ENCODE assay signal across 28 cellular contexts in the genomic region with DNA sequence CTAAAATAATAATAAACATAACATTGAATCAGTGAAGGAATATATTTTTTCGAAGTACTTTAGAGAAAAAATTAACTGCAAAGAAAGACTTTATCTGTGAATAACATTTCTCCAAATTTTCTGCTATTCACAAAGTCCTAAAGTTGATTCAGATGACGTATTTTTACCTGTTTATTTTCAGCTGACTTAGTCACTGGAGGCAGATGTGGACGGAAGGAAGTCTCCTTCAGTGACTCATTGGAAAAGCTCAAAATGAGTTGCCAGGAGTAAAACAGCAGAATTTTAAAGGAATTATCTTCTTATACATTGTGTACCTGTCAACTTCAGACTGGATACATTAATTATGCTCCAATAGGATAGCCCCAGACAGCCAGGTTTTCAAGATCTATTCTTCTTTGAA.
DNase-seq lines count a peak whose midpoint lies in the region; ATAC-seq and TF ChIP-seq lines count a peak whose summit lies in the region.
"Had no signal": no experiment of that assay in that cellular context is flagged by ENCODE, and none has a peak within 500 bp of the region (broad histone marks: within the 10 kb centered on the region; RNA-seq: fewer than 3 reads in every experiment).

No MANE protein-coding gene starts in this region.

- peaks cover under 1% of the 10 kb centered on the region for H3K36me3 ChIP-seq in OCI-LY3 (replicated peaks; ENCODE audit: low read depth, low read length)
- no peaks in the 10 kb centered on the region for H3K36me3 ChIP-seq in brain microvascular endothelial cell (replicated peaks)
- no peaks in the 10 kb centered on the region for H3K36me3 ChIP-seq in prostate gland
- H3K36me3 ChIP-seq: gastrocnemius medialis, left lung, MG63, neutrophil, vagina had no signal

- no peak for TF ChIP-seq POLR2A in prostate gland (IDR thresholded peaks at IDR 0.05)

- TF ChIP-seq CTCF in AG04450 (IDR thresholded peaks at IDR 0.05; ENCODE audit: low read depth, low read length) = no peak
- TF ChIP-seq CTCF in OCI-LY3 (IDR thresholded peaks at IDR 0.05; ENCODE audit: low read depth, low read length) = no peak
- TF ChIP-seq CTCF in brain microvascular endothelial cell (IDR thresholded peaks at IDR 0.05; ENCODE audit: low read depth, low read length, missing control alignments) = no peak
- no peak for TF ChIP-seq CTCF in prostate gland (IDR thresholded peaks at IDR 0.05)

- in situ Hi-C loops in brain microvascular endothelial cell (cut with HindIII; ENCODE audit: low pct_ligation_motif_present, low sequenced_read_pairs) = no loop called here

- ATAC-seq in HG03196 (IDR thresholded peaks at IDR 0.05; ENCODE audit: unreplicated experiment) = no peak
- ATAC-seq: body of pancreas, esophagus mucosa, gastrocnemius medialis, left lung had no signal

- H3K79me2 ChIP-seq in OCI-LY3 (ENCODE audit: low read length) = no peaks in the 10 kb centered on the region

- DNase-seq in AG04450 (ENCODE audit: low read depth, low spot score) (peak; percentile 34), brain microvascular endothelial cell (peak; percentile 20), glomerular visceral epithelial cell (ENCODE audit: extremely low spot score) (peak; percentile 16), retina (no peak), prostate gland (ENCODE audit: low spot score) (no peak), cardiac septum (ENCODE audit: low spot score) (no peak)
- DNase-seq: activated gamma-delta T cell; activated naive CD8-positive, alpha-beta T cell treated with anti-CD3 and anti-CD28 coated beads, Interleukin-2, amount 10 ng/mL, durations not matched to agents 7 days and 5 days; activated T-cell treated with anti-CD3 and anti-CD28 coated beads, Interleukin-2, amount 50 U/mL, for 24 hours; AML-193; body of pancreas; CD4-positive, alpha-beta memory T cell; effector memory CD4-positive, alpha-beta T cell; gastrocnemius medialis; HFFc6; hippocampal formation; MG63; NCI-H2081; NCI-H345; RPMI8226; stimulated activated CD4-positive, alpha-beta T cell treated with anti-CD3 and anti-CD28 coated beads, Interleukin-15, amount 100 ng/mL, for 24 hours; stimulated activated naive CD4-positive, alpha-beta T cell treated with Interleukin-2 at 50 U/mL for 16 hours had no signal

- no peak overlapping the region for H3K27ac ChIP-seq in AG04450 (ENCODE audit: low read depth, low read length)
- peak overlapping the region; percentile 30 for H3K27ac ChIP-seq in OCI-LY3 (ENCODE audit: low read length)
- no peak overlapping the region for H3K27ac ChIP-seq in brain microvascular endothelial cell
- H3K27ac ChIP-seq in prostate gland = no peak overlapping the region
- H3K27ac ChIP-seq: body of pancreas, gastrocnemius medialis, left lung, neutrophil, vagina had no signal

- intact Hi-C loops in prostate gland (cut with DNase I) = no loop called here
- intact Hi-C loops in cardiac septum (cut with DNase I) = no loop called here

- peaks cover 21% of the 10 kb centered on the region for H3K4me1 ChIP-seq in OCI-LY3 (ENCODE audit: low read length)
- H3K4me1 ChIP-seq in prostate gland (replicated peaks) = no peaks in the 10 kb centered on the region
- H3K4me1 ChIP-seq: gastrocnemius medialis, left lung, vagina had no signal

- no peaks in the 10 kb centered on the region for H3K9me3 ChIP-seq in AG04450 (ENCODE audit: control insufficient read depth, insufficient read depth, low read length)
- H3K9me3 ChIP-seq in OCI-LY3 (ENCODE audit: insufficient read depth, low read length) = peaks cover 4% of the 10 kb centered on the region; the same call in 1 of the 2 replicates
- H3K9me3 ChIP-seq in prostate gland = no peaks in the 10 kb centered on the region
- H3K9me3 ChIP-seq: body of pancreas, gastrocnemius medialis, neutrophil, vagina had no signal

- WGBS in prostate gland = 91% methylated on average over 3 of the region's 3 CpGs

- peak overlapping the region; percentile 9; the same call in 1 of the 2 replicates for H3K4me2 ChIP-seq in OCI-LY3 (ENCODE audit: low read length)

- no peaks in the 10 kb centered on the region for H3K27me3 ChIP-seq in AG04450 (ENCODE audit: control insufficient read depth, insufficient read depth, low read length)
- no peaks in the 10 kb centered on the region for H3K27me3 ChIP-seq in OCI-LY3 (ENCODE audit: low read depth, low read length)
- no peaks in the 10 kb centered on the region for H3K27me3 ChIP-seq in brain microvascular endothelial cell (replicated peaks)
- H3K27me3 ChIP-seq in prostate gland (replicated peaks; ENCODE audit: insufficient read depth) = no peaks in the 10 kb centered on the region
- H3K27me3 ChIP-seq: body of pancreas, gastrocnemius medialis, left lung, MG63, neutrophil, vagina had no signal

- no peak overlapping the region for H2AFZ ChIP-seq in OCI-LY3 (ENCODE audit: low read depth, low read length)

- POLR2A ChIA-PET in AG04450 (lab: Yijun Ruan, JAX) = no interaction called here

- CTCF ChIA-PET in AG04450 (lab: Charles Lee) = no interaction called here

- H3K4me3 ChIP-seq in AG04450 (ENCODE audit: low read depth, low read length) = no peak overlapping the region
- no peak overlapping the region for H3K4me3 ChIP-seq in OCI-LY3 (ENCODE audit: low read length)
- no peak overlapping the region for H3K4me3 ChIP-seq in brain microvascular endothelial cell (ENCODE audit: low read depth, low read length)
- no peak overlapping the region for H3K4me3 ChIP-seq in prostate gland
- H3K4me3 ChIP-seq: body of pancreas, gastrocnemius medialis, left lung, MG63, vagina had no signal

- H4K20me1 ChIP-seq in OCI-LY3 (ENCODE audit: insufficient read depth, low read length) = no peaks in the 10 kb centered on the region

- no peak overlapping the region for H3K9ac ChIP-seq in OCI-LY3 (ENCODE audit: low read length)

Comparison
In these comparisons a context has a peak if more than half of its experiments do, and no peak if none do; other contexts are left out.
1. DNase-seq: peak in AG04450 (single experiment), brain microvascular endothelial cell (single experiment) and glomerular visceral epithelial cell (single experiment); none in retina (single experiment), prostate gland (single experiment) and cardiac septum (single experiment).